Comparison of ENCODE assay signal across 8 cellular contexts in the genomic region with DNA sequence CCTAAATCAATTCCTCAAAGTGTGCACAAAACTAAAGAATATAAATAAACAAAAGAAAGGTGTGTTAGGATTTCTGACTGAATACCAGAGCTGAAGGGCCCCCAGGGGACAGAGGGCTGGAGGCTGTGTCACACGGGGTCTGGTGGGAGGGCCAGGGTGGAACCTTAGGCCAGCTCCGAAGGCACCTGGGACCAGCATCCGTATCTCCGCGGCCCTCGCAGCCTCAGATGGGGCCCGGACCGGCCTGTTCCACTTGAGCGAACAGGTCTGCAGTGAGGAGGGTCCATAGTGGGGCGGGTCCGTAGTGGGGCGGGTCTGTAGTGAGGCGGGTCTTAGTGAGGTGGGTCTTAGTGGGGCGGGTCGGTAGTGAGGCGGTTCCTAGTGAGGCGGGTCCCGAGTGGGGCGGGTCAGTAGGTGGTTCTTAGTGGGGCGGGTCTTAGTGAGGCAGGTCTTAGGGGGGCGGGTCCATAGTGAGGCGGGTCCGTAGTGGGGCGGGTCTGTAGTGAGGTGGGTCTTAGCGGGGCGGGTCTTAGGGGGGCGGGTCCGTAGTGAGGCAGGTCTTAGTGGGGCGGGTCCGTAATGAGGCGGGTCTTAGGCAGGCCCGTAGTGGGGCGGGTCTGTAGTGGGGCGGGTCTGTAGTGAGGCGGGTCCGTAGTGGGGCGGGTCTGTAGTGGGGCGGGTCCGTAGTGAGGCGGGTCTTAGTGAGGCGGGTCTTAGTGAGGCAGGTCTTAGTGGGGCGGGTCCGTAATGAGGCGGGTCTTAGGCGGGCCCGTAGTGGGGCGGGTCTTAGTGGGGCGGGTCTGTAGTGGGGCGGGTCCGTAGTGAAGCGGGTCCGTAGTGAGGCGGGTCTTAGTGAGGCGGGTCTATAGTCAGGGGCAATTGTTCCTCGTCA. TPM values are rescaled to one million over a fixed set of nuclear protein-coding genes. Genes with fewer than 3 reads are reported as not detected.
A peak's percentile ranks its signal among the peaks of the same experiment; 100 is the strongest.
DNase-seq lines count a peak whose midpoint lies in the region; ATAC-seq lines count a peak whose summit lies in the region.

No MANE protein-coding gene starts in this region.

- peaks cover 4% of the 10 kb centered on the region for H3K36me3 Mint-ChIP-seq in T-helper 17 cell (ENCODE audit: low read depth)
- peaks cover 10% of the 10 kb centered on the region for H3K36me3 Mint-ChIP-seq in stimulated activated effector memory CD8-positive, alpha-beta T cell treated with anti-CD3 and anti-CD28 coated beads, Interleukin-12 subunit alpha, Interleukin-12 subunit beta, amount 100 ng/mL, for 72 hours

- intact Hi-C loops in Right ventricle myocardium superior (cut with DNase I) = no loop called here

- peaks cover 8% of the 10 kb centered on the region for H3K27me3 Mint-ChIP-seq in T-helper 17 cell

- peak overlapping the region; percentile 51 for H3K27ac Mint-ChIP-seq in T-helper 17 cell
- peak overlapping the region; percentile 60 for H3K27ac Mint-ChIP-seq in stimulated activated effector memory CD8-positive, alpha-beta T cell treated with anti-CD3 and anti-CD28 coated beads, Interleukin-12 subunit alpha, Interleukin-12 subunit beta, amount 100 ng/mL, for 72 hours

- H3K9me3 Mint-ChIP-seq in stimulated activated effector memory CD8-positive, alpha-beta T cell treated with anti-CD3 and anti-CD28 coated beads, Interleukin-12 subunit alpha, Interleukin-12 subunit beta, amount 100 ng/mL, for 72 hours = no peaks in the 10 kb centered on the region

- peaks cover 29% of the 10 kb centered on the region for H3K4me1 Mint-ChIP-seq in T-helper 17 cell
- H3K4me1 Mint-ChIP-seq in stimulated activated effector memory CD8-positive, alpha-beta T cell treated with anti-CD3 and anti-CD28 coated beads, Interleukin-12 subunit alpha, Interleukin-12 subunit beta, amount 100 ng/mL, for 72 hours = peaks cover 10% of the 10 kb centered on the region

- peak; percentile 47 for DNase-seq in DMS 273 (lab: John Stamatoyannopoulos, UW; ENCODE audit: unreplicated experiment)
- no peak for DNase-seq in DMS 273 treated with DMSO at 0.1 percent for 48 hours (lab: John Stamatoyannopoulos, UW)
- peak in 1 of 3 donors; percentile 25 for DNase-seq in T-helper 17 cell
- peak; percentile 60 for DNase-seq in Right ventricle myocardium superior
- DNase-seq in stimulated activated effector memory CD8-positive, alpha-beta T cell treated with anti-CD3 and anti-CD28 coated beads, Interleukin-12 subunit alpha, Interleukin-12 subunit beta, amount 100 ng/mL, for 72 hours (ENCODE audit: low spot score in 2 of 2) = no peak
- DNase-seq in GM19238 (ENCODE audit: insufficient read length, low spot score) = no peak
- no peak for DNase-seq in NCI-H226

- peak; percentile 32 for ATAC-seq in T-helper 17 cell
- ATAC-seq in Right ventricle myocardium superior (ENCODE audit: poor library complexity) = peak; percentile 8
- ATAC-seq in stimulated activated effector memory CD8-positive, alpha-beta T cell treated with anti-CD3 and anti-CD28 coated beads, Interleukin-12 subunit alpha, Interleukin-12 subunit beta, amount 100 ng/mL, for 72 hours = peak; percentile 42
- ATAC-seq in GM19395 (IDR thresholded peaks at IDR 0.05; ENCODE audit: unreplicated experiment) = no peak

- H3K4me3 Mint-ChIP-seq in T-helper 17 cell = peak overlapping the region; percentile 76
- H3K4me3 Mint-ChIP-seq in stimulated activated effector memory CD8-positive, alpha-beta T cell treated with anti-CD3 and anti-CD28 coated beads, Interleukin-12 subunit alpha, Interleukin-12 subunit beta, amount 100 ng/mL, for 72 hours = peak overlapping the region; percentile 21

- no peaks in the 10 kb centered on the region for H3K9me3 ChIP-seq in T-helper 17 cell (ENCODE audit: control insufficient read depth, low read length, poor library complexity, severe bottlenecking)

RNA-seq across cellular contexts. Expression of gene GPR146, which starts 15.1 kb away (rescaled TPM):
- total RNA-seq in T-helper 17 cell (10 to 100 TPM; 17.9 to 22.2 TPM), Right ventricle myocardium superior (26.3 TPM)

RNA-seq across cellular contexts. Expression of gene GPER1, which starts 28.5 kb away (rescaled TPM):
- total RNA-seq in T-helper 17 cell = under 1 TPM in 1 of 2 donors, not detected in 1; 0.25 TPM
- total RNA-seq in Right ventricle myocardium superior = 2.5 TPM

Comparison
In these comparisons a context has a peak if more than half of its experiments do, and no peak if none do; other contexts are left out.
1. DNase-seq: peak in DMS 273 (single experiment) and Right ventricle myocardium superior (single experiment); none in DMS 273 treated with DMSO at 0.1 percent for 48 hours (single experiment), stimulated activated effector memory CD8-positive, alpha-beta T cell treated with anti-CD3 and anti-CD28 coated beads, Interleukin-12 subunit alpha, Interleukin-12 subunit beta, amount 100 ng/mL, for 72 hours (0 of 2), GM19238 (single experiment) and NCI-H226 (single experiment).